24 cellular contexts compared by ENCODE assay signal in the genomic region with DNA sequence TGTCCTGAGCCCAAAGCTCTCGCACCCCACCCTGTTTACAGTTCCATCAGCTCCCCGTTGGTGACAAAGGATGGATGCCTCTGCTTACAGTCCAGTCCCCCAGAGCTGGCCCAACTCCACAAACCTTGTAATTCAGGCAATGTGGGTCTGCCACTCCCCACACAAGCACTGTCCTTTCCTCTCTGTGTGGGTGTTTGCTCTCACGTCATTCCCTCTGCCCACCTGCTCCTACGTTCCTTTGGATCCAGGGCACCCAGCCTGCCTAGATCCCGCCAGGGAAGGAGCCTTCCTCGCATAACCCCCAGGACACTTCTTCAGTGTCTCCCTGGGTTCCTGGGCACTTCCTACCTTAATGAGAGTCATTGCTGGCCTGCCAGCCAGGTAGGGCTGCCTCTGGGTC. TPM values are rescaled to one million over a fixed set of nuclear protein-coding genes. Genes with fewer than 3 reads are reported as not detected.
"Had no signal": no experiment of that assay in that cellular context is flagged by ENCODE, and none has a peak within 500 bp of the region (broad histone marks: within the 10 kb centered on the region; RNA-seq: fewer than 3 reads in every experiment).

No MANE protein-coding gene starts in this region.

- H3K27me3 Mint-ChIP-seq: activated CD8-positive, alpha-beta T cell treated with anti-CD3 and anti-CD28 coated beads for 36 hours had no signal

- DNase-seq: activated B cell treated with CpG ODN at 0.5 μM for 24 hours; activated CD4-positive, alpha-beta T cell treated with anti-CD3 and anti-CD28 coated beads, Interleukin-2, amount 50 U/mL, for 1 hour; activated CD8-positive, alpha-beta T cell treated with anti-CD3 and anti-CD28 coated beads for 36 hours; activated T-cell treated with anti-CD3 and anti-CD28 coated beads, Interleukin-2, amount 50 U/mL, for 48 hours; dermis blood vessel endothelial cell; effector CD4-positive, alpha-beta T cell; gastrocnemius medialis; glutamatergic neuron; left lung; naive B cell; nephron progenitor cell; nucleus accumbens; stimulated activated CD4-positive, alpha-beta T cell treated with anti-CD3 and anti-CD28 coated beads, Interleukin-15, amount 100 ng/mL, for 24 hours; stimulated activated CD4-positive, alpha-beta T cell treated with anti-CD3 and anti-CD28 coated beads, Interleukin-2, amount 100 ng/mL, for 24 hours; stimulated activated naive CD4-positive, alpha-beta T cell; T-helper 1 cell; tibial artery had no signal

- H3K27ac Mint-ChIP-seq: activated B cell treated with CpG ODN at 0.5 μM for 24 hours; activated CD8-positive, alpha-beta T cell treated with anti-CD3 and anti-CD28 coated beads for 36 hours; activated naive CD4-positive, alpha-beta T cell treated with anti-CD3 and anti-CD28 coated beads, Interleukin-2, amount 50 U/mL, for 72 hours; activated T-helper 2 cell treated with anti-CD3 and anti-CD28 coated beads, Interferon-gamma antibody, Interleukin-2, Interleukin-4, amounts not matched to agents 10 μg/mL and 5 μg/mL and 100 μg/mL, durations not matched to agents 14 hours and 24 hours and 36 hours; nephron progenitor cell; T-helper 2 cell treated with Interferon-gamma antibody and Interleukin-4, amounts not matched to agents 5 μg/mL and 100 μg/mL, for 36 hours had no signal

- H3K36me3 Mint-ChIP-seq: activated naive CD4-positive, alpha-beta T cell treated with anti-CD3 and anti-CD28 coated beads, Interleukin-2, amount 50 U/mL, for 72 hours; naive B cell had no signal

- H3K4me3 Mint-ChIP-seq: activated B cell treated with CpG ODN at 0.5 μM for 24 hours; activated CD8-positive, alpha-beta T cell treated with anti-CD3 and anti-CD28 coated beads for 36 hours; mesothelial cell of epicardium; naive B cell; nephron progenitor cell; T-helper 2 cell treated with Interferon-gamma antibody and Interleukin-4, amounts not matched to agents 5 μg/mL and 100 μg/mL, for 36 hours had no signal

- H3K4me3 ChIP-seq: gastrocnemius medialis, left lung, suprapubic skin, tibial artery had no signal

- H3K9me3 ChIP-seq: gastrocnemius medialis, left lung, suprapubic skin, tibial artery had no signal

- H3K27me3 ChIP-seq: gastrocnemius medialis, suprapubic skin, tibial artery had no signal

- H3K9me3 Mint-ChIP-seq: activated B cell treated with CpG ODN at 0.5 μM for 24 hours; activated CD8-positive, alpha-beta T cell treated with anti-CD3 and anti-CD28 coated beads for 36 hours; activated naive CD4-positive, alpha-beta T cell treated with anti-CD3 and anti-CD28 coated beads, Interleukin-2, amount 50 U/mL, for 72 hours; activated T-helper 2 cell treated with anti-CD3 and anti-CD28 coated beads, Interferon-gamma antibody, Interleukin-2, Interleukin-4, amounts not matched to agents 10 μg/mL and 5 μg/mL and 100 μg/mL, durations not matched to agents 14 hours and 24 hours and 36 hours; mesothelial cell of epicardium; naive B cell; nephron progenitor cell; T-helper 2 cell treated with Interferon-gamma antibody and Interleukin-4, amounts not matched to agents 5 μg/mL and 100 μg/mL, for 36 hours had no signal

- ATAC-seq: activated CD8-positive, alpha-beta T cell treated with anti-CD3 and anti-CD28 coated beads for 36 hours; activated naive CD4-positive, alpha-beta T cell treated with anti-CD3 and anti-CD28 coated beads, Interleukin-2, amount 50 U/mL, for 72 hours; gastrocnemius medialis; left lung; right cardiac atrium had no signal

- H3K36me3 ChIP-seq: gastrocnemius medialis, left lung had no signal

- H3K27ac ChIP-seq: epithelial cell of prostate, gastrocnemius medialis, left lung, suprapubic skin had no signal

- H3K4me1 ChIP-seq: left lung had no signal

RNA-seq across cellular contexts. Expression of a gene that starts 38.9 kb away (rescaled TPM):
- total RNA-seq: activated B cell treated with CpG ODN at 0.5 μM for 24 hours; activated T-helper 2 cell treated with anti-CD3 and anti-CD28 coated beads, Interferon-gamma antibody, Interleukin-2, Interleukin-4, amounts not matched to agents 10 μg/mL and 5 μg/mL and 100 μg/mL, durations not matched to agents 14 hours and 24 hours and 36 hours had no signal
